35 cellular contexts compared by ENCODE assay signal in genomic region chr9:80518441-80518840, GRCh38.
"Had no signal": no experiment of that assay in that cellular context is flagged by ENCODE, and none has a peak within 500 bp of the region (broad histone marks: within the 10 kb centered on the region; RNA-seq: fewer than 3 reads in every experiment).

No MANE protein-coding gene starts in this region.

- H3K27ac ChIP-seq: KMS-11 had no signal

- H3K4me3 ChIP-seq: MG63 had no signal

- H3K36me3 ChIP-seq: MG63 had no signal

- H3K27me3 ChIP-seq: MG63 had no signal

- DNase-seq: Karpas-422, Kasumi-1, MG63, MM.1S, MV-4-11, NCI-H1048, NCI-H1092, NCI-H1092 treated with DMSO at 0.1 percent for 48 hours, NCI-H1105 treated with DMSO at 0.1 percent for 48 hours, NCI-H1417, NCI-H1417 treated with DMSO at 0.1 percent for 48 hours, NCI-H1436, NCI-H1436 treated with DMSO at 0.1 percent for 48 hours, NCI-H146, NCI-H1694, NCI-H1694 treated with DMSO at 0.1 percent for 48 hours, NCI-H187, NCI-H187 treated with DMSO at 0.1 percent for 48 hours, NCI-H1930, NCI-H2029, NCI-H2029 treated with DMSO at 0.1 percent for 48 hours, NCI-H2081, NCI-H2081 treated with DMSO at 0.1 percent for 48 hours, NCI-H2107, NCI-H2171, NCI-H2171 treated with DMSO at 0.1 percent for 48 hours, NCI-H2227 treated with DMSO at 0.1 percent for 48 hours, NCI-H226, NCI-H345, NCI-H446, NCI-H446 treated with DMSO at 0.1 percent for 48 hours, NCI-H510A, NCI-H510A treated with DMSO at 0.1 percent for 48 hours, NCI-H524 had no signal

- H3K4me2 ChIP-seq: KMS-11 had no signal

- H3K9me3 ChIP-seq: MG63 had no signal
